In the genomic region with DNA sequence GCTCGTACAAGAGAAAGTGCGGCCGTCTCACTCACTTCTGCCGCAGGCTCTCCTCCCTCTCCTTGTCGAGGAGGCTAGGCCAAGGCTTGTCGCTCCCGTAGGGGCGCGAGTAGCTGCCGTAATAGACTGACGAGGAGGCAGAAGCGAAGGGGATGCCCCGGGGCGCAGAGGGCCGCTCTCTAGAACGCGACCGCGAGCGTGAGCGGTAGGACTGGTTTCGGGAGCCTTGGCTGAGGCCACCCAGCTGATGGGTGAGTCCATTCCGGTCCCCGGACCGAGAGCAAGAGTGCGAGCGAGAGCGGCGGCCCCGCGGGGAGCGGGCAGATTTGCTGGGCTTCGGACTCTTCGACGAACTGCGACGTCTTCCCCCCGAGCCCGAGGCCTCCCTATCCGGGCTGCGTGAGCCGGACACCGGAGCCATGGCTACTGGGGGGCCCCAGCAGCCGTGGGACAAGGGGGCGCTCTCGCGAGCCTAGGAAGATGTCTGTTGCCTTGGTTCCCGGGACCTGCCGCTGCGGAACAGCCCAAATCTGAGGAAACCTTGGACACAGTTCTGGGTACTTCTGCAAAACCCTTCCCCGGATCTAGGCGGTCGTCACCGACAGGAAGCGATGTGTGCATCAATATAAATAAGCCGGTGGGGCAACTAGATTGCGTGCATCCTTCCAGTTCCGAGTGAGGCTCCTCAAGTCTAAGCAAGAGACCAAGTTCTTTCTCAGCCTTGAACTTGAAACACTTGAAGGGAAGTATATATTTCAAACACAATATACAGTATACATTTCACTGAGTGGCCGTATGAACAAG, we compare ENCODE assay signal across 1 cellular context.
A peak's percentile ranks its signal among the peaks of the same experiment; 100 is the strongest.
TF ChIP-seq lines count a peak whose summit lies in the region.

TSS of gene NKAP (minus strand) at position 567 of the 804 bp plus-strand sequence. CDS start at position 421, 146 bp downstream.

TF ChIP-seq in HepG2, 621 proteins besides CTCF, POLR2A, EP300 and RAD21 (continued from another document and continues in another):
- TF ChIP-seq BRF2 (CRISPR knock-in tag; IDR thresholded peaks at IDR 0.05) (no peak), ZSCAN21 (CRISPR knock-in tag; IDR thresholded peaks at IDR 0.05; ENCODE audit: borderline replicate concordance) (no peak), MAZ (IDR thresholded peaks at IDR 0.05; ENCODE audit: borderline replicate concordance, low read depth, low read length) (0 out of 2 replicates have a peak, but pooled peaks have one; percentile 33), MAZ (CRISPR knock-in tag; IDR thresholded peaks at IDR 0.05; ENCODE audit: low read depth) (no peak), ZNF775 (CRISPR knock-in tag; IDR thresholded peaks at IDR 0.05; ENCODE audit: borderline replicate concordance) (no peak), SIX4 (CRISPR knock-in tag; IDR thresholded peaks at IDR 0.05) (no peak), ZMAT3 (CRISPR knock-in tag; conservative IDR thresholded peaks at IDR 0.05) (no peak), ZNF362 (CRISPR knock-in tag; IDR thresholded peaks at IDR 0.05; ENCODE audit: borderline replicate concordance) (no peak), PCBP1 (IDR thresholded peaks at IDR 0.05; ENCODE audit: borderline replicate concordance, low read depth, low read length) (no peak), YY1 (IDR thresholded peaks at IDR 0.05; ENCODE audit: insufficient read depth, insufficient replicate concordance, low read depth, low read length) (peak; percentile 82), ZNF570 (CRISPR knock-in tag; IDR thresholded peaks at IDR 0.05; ENCODE audit: borderline replicate concordance) (no peak), NFE2 (CRISPR knock-in tag; IDR thresholded peaks at IDR 0.05) (no peak), ASH2L (IDR thresholded peaks at IDR 0.05; ENCODE audit: insufficient read length, low read depth, low read length) (peak; percentile 87), KLF6 (CRISPR knock-in tag; IDR thresholded peaks at IDR 0.05) (no peak; the same call in 1 of the 2 replicates), RFX1 (IDR thresholded peaks at IDR 0.05) (peak; percentile 65), SMARCE1 (IDR thresholded peaks at IDR 0.05; ENCODE audit: borderline replicate concordance) (no peak), TMF1 (CRISPR knock-in tag; IDR thresholded peaks at IDR 0.05; ENCODE audit: low read depth) (no peak), EED (CRISPR knock-in tag; IDR thresholded peaks at IDR 0.05) (0 out of 2 replicates have a peak, but pooled peaks have one; percentile 47), ZBTB38 (CRISPR knock-in tag; IDR thresholded peaks at IDR 0.05) (no peak), KDM4B (CRISPR knock-in tag; IDR thresholded peaks at IDR 0.05) (no peak), SALL1 (CRISPR knock-in tag; IDR thresholded peaks at IDR 0.05) (peak; percentile 39; the same call in 1 of the 2 replicates), ZNF577 (CRISPR knock-in tag; IDR thresholded peaks at IDR 0.05; ENCODE audit: borderline replicate concordance, low read depth) (no peak), ZNF256 (CRISPR knock-in tag; conservative IDR thresholded peaks at IDR 0.05) (no peak), RFXANK (CRISPR knock-in tag; IDR thresholded peaks at IDR 0.05) (no peak), SRSF1 (optimal IDR thresholded peaks at IDR 0.05; ENCODE audit: low read depth, low read length) (no peak), GFI1 (CRISPR knock-in tag; IDR thresholded peaks at IDR 0.05; ENCODE audit: borderline replicate concordance) (no peak), ZNF431 (CRISPR knock-in tag; IDR thresholded peaks at IDR 0.05; ENCODE audit: borderline replicate concordance, low read depth) (no peak), ZFP36L1 (CRISPR knock-in tag; IDR thresholded peaks at IDR 0.05) (no peak), CEBPZ (IDR thresholded peaks at IDR 0.05; ENCODE audit: low read length) (no peak), ZNF703 (CRISPR knock-in tag; IDR thresholded peaks at IDR 0.05; ENCODE audit: borderline replicate concordance) (0 out of 2 replicates have a peak, but pooled peaks have one; percentile 39), ZNF160 (CRISPR knock-in tag; IDR thresholded peaks at IDR 0.05) (no peak), GABPB1 (CRISPR knock-in tag; IDR thresholded peaks at IDR 0.05) (peak; percentile 94), ETV5 (CRISPR knock-in tag; IDR thresholded peaks at IDR 0.05; ENCODE audit: borderline replicate concordance) (no peak), ZNF350 (CRISPR knock-in tag; IDR thresholded peaks at IDR 0.05; ENCODE audit: borderline replicate concordance, low read depth) (peak; percentile 20; the same call in 1 of the 2 replicates), U2AF2 (IDR thresholded peaks at IDR 0.05; ENCODE audit: low read depth, low read length) (no peak), GLMP (CRISPR knock-in tag; IDR thresholded peaks at IDR 0.05; ENCODE audit: borderline replicate concordance) (no peak), MAFG (CRISPR knock-in tag; IDR thresholded peaks at IDR 0.05) (no peak), ZFP36L2 (CRISPR knock-in tag; IDR thresholded peaks at IDR 0.05) (no peak), MBD4 (IDR thresholded peaks at IDR 0.05; ENCODE audit: borderline replicate concordance, low read length) (no peak), JARID2 (CRISPR knock-in tag; IDR thresholded peaks at IDR 0.05; ENCODE audit: insufficient replicate concordance) (no peak), XRCC5 (optimal IDR thresholded peaks at IDR 0.05; ENCODE audit: low read length) (peak; percentile 74), ZSCAN25 (CRISPR knock-in tag; IDR thresholded peaks at IDR 0.05) (no peak), KLF15 (CRISPR knock-in tag; IDR thresholded peaks at IDR 0.05; ENCODE audit: borderline replicate concordance) (no peak), ZFX (CRISPR knock-in tag; IDR thresholded peaks at IDR 0.05; ENCODE audit: low read depth) (peak; percentile 76), HOMEZ (CRISPR knock-in tag; IDR thresholded peaks at IDR 0.05; ENCODE audit: low read depth) (no peak), NBN (conservative IDR thresholded peaks at IDR 0.05) (no peak)
- TF ChIP-seq, protein P1, sequence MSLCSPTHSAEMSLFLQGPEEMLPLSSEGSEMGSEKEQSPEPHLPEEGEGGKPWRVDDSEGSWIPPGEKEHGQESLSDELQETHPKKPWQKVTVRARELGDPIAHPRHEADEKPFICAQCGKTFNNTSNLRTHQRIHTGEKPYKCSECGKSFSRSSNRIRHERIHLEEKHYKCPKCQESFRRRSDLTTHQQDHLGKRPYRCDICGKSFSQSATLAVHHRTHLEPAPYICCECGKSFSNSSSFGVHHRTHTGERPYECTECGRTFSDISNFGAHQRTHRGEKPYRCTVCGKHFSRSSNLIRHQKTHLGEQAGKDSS (CRISPR knock-in tag; IDR thresholded peaks at IDR 0.05; ENCODE audit: borderline replicate concordance, low read depth), result no peak
- TF ChIP-seq, protein P2, sequence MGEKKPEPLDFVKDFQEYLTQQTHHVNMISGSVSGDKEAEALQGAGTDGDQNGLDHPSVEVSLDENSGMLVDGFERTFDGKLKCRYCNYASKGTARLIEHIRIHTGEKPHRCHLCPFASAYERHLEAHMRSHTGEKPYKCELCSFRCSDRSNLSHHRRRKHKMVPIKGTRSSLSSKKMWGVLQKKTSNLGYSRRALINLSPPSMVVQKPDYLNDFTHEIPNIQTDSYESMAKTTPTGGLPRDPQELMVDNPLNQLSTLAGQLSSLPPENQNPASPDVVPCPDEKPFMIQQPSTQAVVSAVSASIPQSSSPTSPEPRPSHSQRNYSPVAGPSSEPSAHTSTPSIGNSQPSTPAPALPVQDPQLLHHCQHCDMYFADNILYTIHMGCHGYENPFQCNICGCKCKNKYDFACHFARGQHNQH (CRISPR knock-in tag; IDR thresholded peaks at IDR 0.05), result peak; percentile 68
- TF ChIP-seq, protein P3, sequence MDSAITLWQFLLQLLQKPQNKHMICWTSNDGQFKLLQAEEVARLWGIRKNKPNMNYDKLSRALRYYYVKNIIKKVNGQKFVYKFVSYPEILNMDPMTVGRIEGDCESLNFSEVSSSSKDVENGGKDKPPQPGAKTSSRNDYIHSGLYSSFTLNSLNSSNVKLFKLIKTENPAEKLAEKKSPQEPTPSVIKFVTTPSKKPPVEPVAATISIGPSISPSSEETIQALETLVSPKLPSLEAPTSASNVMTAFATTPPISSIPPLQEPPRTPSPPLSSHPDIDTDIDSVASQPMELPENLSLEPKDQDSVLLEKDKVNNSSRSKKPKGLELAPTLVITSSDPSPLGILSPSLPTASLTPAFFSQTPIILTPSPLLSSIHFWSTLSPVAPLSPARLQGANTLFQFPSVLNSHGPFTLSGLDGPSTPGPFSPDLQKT (CRISPR knock-in tag; IDR thresholded peaks at IDR 0.05; ENCODE audit: borderline replicate concordance), result no peak
- TF ChIP-seq, protein P4, sequence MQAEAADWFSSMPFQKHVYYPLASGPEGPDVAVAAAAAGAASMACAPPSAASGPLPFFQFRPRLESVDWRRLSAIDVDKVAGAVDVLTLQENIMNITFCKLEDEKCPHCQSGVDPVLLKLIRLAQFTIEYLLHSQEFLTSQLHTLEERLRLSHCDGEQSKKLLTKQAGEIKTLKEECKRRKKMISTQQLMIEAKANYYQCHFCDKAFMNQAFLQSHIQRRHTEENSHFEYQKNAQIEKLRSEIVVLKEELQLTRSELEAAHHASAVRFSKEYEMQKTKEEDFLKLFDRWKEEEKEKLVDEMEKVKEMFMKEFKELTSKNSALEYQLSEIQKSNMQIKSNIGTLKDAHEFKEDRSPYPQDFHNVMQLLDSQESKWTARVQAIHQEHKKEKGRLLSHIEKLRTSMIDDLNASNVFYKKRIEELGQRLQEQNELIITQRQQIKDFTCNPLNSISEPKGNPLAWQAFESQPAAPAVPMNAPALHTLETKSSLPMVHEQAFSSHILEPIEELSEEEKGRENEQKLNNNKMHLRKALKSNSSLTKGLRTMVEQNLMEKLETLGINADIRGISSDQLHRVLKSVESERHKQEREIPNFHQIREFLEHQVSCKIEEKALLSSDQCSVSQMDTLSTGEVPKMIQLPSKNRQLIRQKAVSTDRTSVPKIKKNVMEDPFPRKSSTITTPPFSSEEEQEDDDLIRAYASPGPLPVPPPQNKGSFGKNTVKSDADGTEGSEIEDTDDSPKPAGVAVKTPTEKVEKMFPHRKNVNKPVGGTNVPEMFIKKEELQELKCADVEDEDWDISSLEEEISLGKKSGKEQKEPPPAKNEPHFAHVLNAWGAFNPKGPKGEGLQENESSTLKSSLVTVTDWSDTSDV (CRISPR knock-in tag; IDR thresholded peaks at IDR 0.05), result 0 out of 2 replicates have a peak, but pooled peaks have one; percentile 40
